ENCODE assay signal across 8 cellular contexts in genomic region chr12:110314308-110314707, GRCh38. TPM values are rescaled to one million over a fixed set of nuclear protein-coding genes. Genes with fewer than 3 reads are reported as not detected.
A peak's percentile ranks its signal among the peaks of the same experiment; 100 is the strongest.
DNase-seq lines count a peak whose midpoint lies in the region; ATAC-seq, FAIRE-seq and TF ChIP-seq lines count a peak whose summit lies in the region.

No MANE protein-coding gene starts in this region.

- CTCF ChIA-PET in CD8-positive, alpha-beta T cell (lab: Charles Lee), result no interaction called here

- H3K36me3 ChIP-seq in right atrium auricular region, result peaks cover 81% of the 10 kb centered on the region
- peaks cover 7% of the 10 kb centered on the region for H3K36me3 ChIP-seq in fibroblast of lung (ENCODE audit: control insufficient read depth, insufficient read depth, low read length)
- H3K36me3 ChIP-seq in CD8-positive, alpha-beta T cell (ENCODE audit: insufficient read depth, low read length), result peaks cover 4% of the 10 kb centered on the region
- peaks cover 42% of the 10 kb centered on the region for H3K36me3 ChIP-seq in BE2C
- peaks cover 0 to 11% of the 10 kb centered on the region in 2 donors for H3K36me3 ChIP-seq in thyroid gland

- POLR2A ChIA-PET in CD8-positive, alpha-beta T cell (lab: Charles Lee), result no interaction called here

- no peak for TF ChIP-seq CTCF in right atrium auricular region (IDR thresholded peaks at IDR 0.05)
- TF ChIP-seq CTCF in fibroblast of lung (conservative IDR thresholded peaks at IDR 0.05 in 1 of 2, IDR thresholded peaks at IDR 0.05 in 1 of 2; ENCODE audit: low read depth in 1 of 2, low read length in 2 of 2), result no peak
- no peak for TF ChIP-seq CTCF in CD8-positive, alpha-beta T cell (IDR thresholded peaks at IDR 0.05)
- no peak for TF ChIP-seq CTCF in BE2C (IDR thresholded peaks at IDR 0.05; ENCODE audit: low read depth, low read length)
- no peak for TF ChIP-seq CTCF in thyroid gland (IDR thresholded peaks at IDR 0.05)

- H2AFZ ChIP-seq in fibroblast of lung (ENCODE audit: low read length), result no peak overlapping the region

- peaks cover 81% of the 10 kb centered on the region for H3K79me2 ChIP-seq in fibroblast of lung (ENCODE audit: control insufficient read depth, insufficient read depth, low read length)

- H3K27ac Mint-ChIP-seq in CD8-positive, alpha-beta T cell, result no peak overlapping the region

- peak overlapping the region; percentile 13 to 73 for H3K27ac ChIP-seq in right atrium auricular region
- H3K27ac ChIP-seq in fibroblast of lung (ENCODE audit: insufficient read depth, low read length), result no peak overlapping the region
- no peak overlapping the region for H3K27ac ChIP-seq in CD8-positive, alpha-beta T cell (ENCODE audit: low read depth, low read length)
- peak overlapping the region in 1 of 3 donors; percentile 17 for H3K27ac ChIP-seq in thyroid gland

- peaks cover 48% of the 10 kb centered on the region for H3K36me3 Mint-ChIP-seq in CD8-positive, alpha-beta T cell

- WGBS in thyroid gland, 2 donors, result 75 to 87% methylated on average over 2 of the region's 2 CpGs

- H3K4me1 Mint-ChIP-seq in CD8-positive, alpha-beta T cell (ENCODE audit: low read depth), result peaks cover 46% of the 10 kb centered on the region

- no peaks in the 10 kb centered on the region for H4K20me1 ChIP-seq in fibroblast of lung (ENCODE audit: control insufficient read depth, extremely low read depth, insufficient read depth, low read length)

- H3K9me3 ChIP-seq in right atrium auricular region, result no peaks in the 10 kb centered on the region
- no peaks in the 10 kb centered on the region for H3K9me3 ChIP-seq in fibroblast of lung (ENCODE audit: control insufficient read depth, insufficient read depth, low read depth, low read length)
- no peaks in the 10 kb centered on the region for H3K9me3 ChIP-seq in CD8-positive, alpha-beta T cell (ENCODE audit: low read length)
- no peaks in the 10 kb centered on the region for H3K9me3 ChIP-seq in BE2C
- no peaks in the 10 kb centered on the region for H3K9me3 ChIP-seq in thyroid gland

- FAIRE-seq in RCC 7860 (lab: Jason Lieb, UNC), result peak; percentile 32

- DNase-seq in right atrium auricular region (ENCODE audit: low spot score) (no peak), Right ventricle myocardium inferior (ENCODE audit: missing footprints) (no peak), RCC 7860 (ENCODE audit: low spot score) (peak; percentile 34), fibroblast of lung (ENCODE audit: low read depth in 2 of 2) (peak; percentile 83 to 84), NCI-H2107 treated with DMSO at 0.1 percent for 48 hours (lab: John Stamatoyannopoulos, UW; ENCODE audit: unreplicated experiment) (no peak), BE2C (no peak), thyroid gland (no peak)
- DNase-seq in CD8-positive, alpha-beta T cell, result no peak

- no peaks in the 10 kb centered on the region for H3K9me3 Mint-ChIP-seq in CD8-positive, alpha-beta T cell

- H3K27me3 ChIP-seq in right atrium auricular region (no peaks in the 10 kb centered on the region), fibroblast of lung (ENCODE audit: control insufficient read depth, insufficient read depth, low read length) (no peaks in the 10 kb centered on the region), BE2C (no peaks in the 10 kb centered on the region), thyroid gland (no peaks in the 10 kb centered on the region)
- no peaks in the 10 kb centered on the region for H3K27me3 ChIP-seq in CD8-positive, alpha-beta T cell (ENCODE audit: insufficient read depth, low read length)

- H3K4me3 Mint-ChIP-seq in CD8-positive, alpha-beta T cell, result no peak overlapping the region

- TF ChIP-seq POLR2A in thyroid gland (IDR thresholded peaks at IDR 0.05), result no peak

- H3K27me3 Mint-ChIP-seq in CD8-positive, alpha-beta T cell (ENCODE audit: low read depth), result no peaks in the 10 kb centered on the region

- H3K4me3 ChIP-seq in right atrium auricular region (no peak overlapping the region), fibroblast of lung (replicated peaks in 1 of 4; ENCODE audit: control extremely low read depth in 1 of 4, insufficient read depth in 1 of 4, low read depth in 3 of 4, low read length in 4 of 4) (no peak overlapping the region), BE2C (ENCODE audit: low read depth, low read length) (no peak overlapping the region), thyroid gland (replicated peaks in 1 of 3) (no peak overlapping the region)
- H3K4me3 ChIP-seq in CD8-positive, alpha-beta T cell (ENCODE audit: low read depth, low read length), result no peak overlapping the region

- intact Hi-C loops in Right ventricle myocardium inferior (cut with DNase I) (no loop called here), thyroid gland (cut with DNase I) (no loop called here)
- intact Hi-C loops in CD8-positive, alpha-beta T cell (cut with DNase I, micrococcal nuclease), result no loop called here

- H3K4me1 ChIP-seq in right atrium auricular region (peaks cover 0 to 82% of the 10 kb centered on the region in 2 donors), fibroblast of lung (ENCODE audit: control insufficient read depth, extremely low read depth, insufficient read depth, low read length) (peaks cover 15% of the 10 kb centered on the region), BE2C (no peaks in the 10 kb centered on the region), thyroid gland (peaks cover 4 to 18% of the 10 kb centered on the region in 2 donors)
- H3K4me1 ChIP-seq in CD8-positive, alpha-beta T cell (ENCODE audit: insufficient read depth, low read length), result peaks cover 13% of the 10 kb centered on the region

- no peak overlapping the region for H3K4me2 ChIP-seq in fibroblast of lung (ENCODE audit: extremely low read depth, insufficient read depth, low read length)

- no peak overlapping the region for H3K9ac ChIP-seq in fibroblast of lung (ENCODE audit: insufficient read depth, low read length)

- ATAC-seq in Right ventricle myocardium inferior, result no peak
- ATAC-seq in CD8-positive, alpha-beta T cell, result no peak

RNA-seq across cellular contexts. Expression of gene ATP2A2, which starts 33.3 kb away (rescaled TPM):
- 1,000 to 10,000 TPM; 1,597 to 3,086 TPM for total RNA-seq in right atrium auricular region
- 3,009 TPM for total RNA-seq in Right ventricle myocardium inferior
- total RNA-seq in fibroblast of lung, result 119 and 151 TPM in 2 replicates
- 203 and 216 TPM in 2 replicates for polyA plus RNA-seq in fibroblast of lung
- polyA plus RNA-seq in fibroblast of lung (2012), result 201 and 225 TPM in 2 replicates
- 322 and 360 TPM in 2 replicates for polyA minus RNA-seq in fibroblast of lung (ENCODE audit: low replicate concordance)
- 100 to 1,000 TPM; 100 to 105 TPM for total RNA-seq in CD8-positive, alpha-beta T cell
- polyA plus RNA-seq in BE2C (2012; ENCODE audit: insufficient read depth, insufficient read length, low read depth), result 252 TPM
- total RNA-seq in thyroid gland, result 100 to 1,000 TPM; 126 to 220 (median 174) TPM

Comparison
In these comparisons a context has a peak if more than half of its experiments do, and no peak if none do; other contexts are left out.
1. DNase-seq: peak in RCC 7860 (single experiment) and fibroblast of lung (2 of 2); none in right atrium auricular region (single experiment), Right ventricle myocardium inferior (single experiment), NCI-H2107 treated with DMSO at 0.1 percent for 48 hours (single experiment), CD8-positive, alpha-beta T cell (0 of 7), BE2C (single experiment) and thyroid gland (0 of 2).
2. H3K27ac ChIP-seq: peak in right atrium auricular region (2 of 2); none in fibroblast of lung (single experiment) and CD8-positive, alpha-beta T cell (single experiment).
3. RNA of gene ATP2A2, which starts 33.3 kb away (total RNA-seq): 1,597 to 3,086 TPM in right atrium auricular region and 3,009 TPM in Right ventricle myocardium inferior (single experiment); 126 to 220 TPM in thyroid gland, 119 to 151 TPM in fibroblast of lung and 100 to 105 TPM in CD8-positive, alpha-beta T cell; every median in the first group is over 4 times any median in the second.